Comparison of ENCODE assay signal across 2 cellular contexts in the genomic region with DNA sequence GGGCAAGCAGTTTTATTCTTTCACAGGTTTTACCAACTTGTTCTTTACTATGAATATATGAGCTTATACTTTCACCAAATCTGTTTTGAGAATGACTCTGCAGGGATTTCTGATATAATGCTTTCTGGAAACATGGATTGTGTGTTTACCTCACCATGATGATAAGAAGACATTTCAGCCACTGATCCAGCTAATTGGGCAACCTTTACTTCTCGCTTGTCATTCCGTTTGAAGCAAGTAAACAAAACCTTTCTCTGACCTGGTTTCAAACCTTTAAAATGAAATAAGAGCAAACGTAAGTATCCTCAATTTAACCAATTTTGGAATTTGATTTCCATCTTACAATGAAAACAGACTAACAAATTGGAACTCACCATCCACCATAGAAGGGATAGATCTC.
TF ChIP-seq lines count a peak whose summit lies in the region.

No MANE protein-coding gene starts in this region.

TF ChIP-seq in liver, 16 proteins besides CTCF, POLR2A, EP300 and RAD21:
- TF ChIP-seq SP1 (IDR thresholded peaks at IDR 0.05) (peak; percentile 20), TAF1 (conservative IDR thresholded peaks at IDR 0.05) (no peak), HNF4A (conservative IDR thresholded peaks at IDR 0.05) (peak in 1 of 2 donors; percentile 34), HNF4G (IDR thresholded peaks at IDR 0.05) (no peak), ZBTB33 (IDR thresholded peaks at IDR 0.05) (no peak), FOXA1 (IDR thresholded peaks at IDR 0.05) (no peak), GABPA (IDR thresholded peaks at IDR 0.05 in 1 of 2, conservative IDR thresholded peaks at IDR 0.05 in 1 of 2) (no peak), EGR1 (IDR thresholded peaks at IDR 0.05; ENCODE audit: low read depth in 2 of 2) (peak in 1 of 2 donors; percentile 13), RXRA (IDR thresholded peaks at IDR 0.05) (peak; percentile 53 to 79), NR2F2 (IDR thresholded peaks at IDR 0.05) (no peak), FOXA2 (IDR thresholded peaks at IDR 0.05) (peak; percentile 34), YY1 (IDR thresholded peaks at IDR 0.05) (peak; percentile 51), JUND (IDR thresholded peaks at IDR 0.05) (no peak)
- TF ChIP-seq, protein P1, sequence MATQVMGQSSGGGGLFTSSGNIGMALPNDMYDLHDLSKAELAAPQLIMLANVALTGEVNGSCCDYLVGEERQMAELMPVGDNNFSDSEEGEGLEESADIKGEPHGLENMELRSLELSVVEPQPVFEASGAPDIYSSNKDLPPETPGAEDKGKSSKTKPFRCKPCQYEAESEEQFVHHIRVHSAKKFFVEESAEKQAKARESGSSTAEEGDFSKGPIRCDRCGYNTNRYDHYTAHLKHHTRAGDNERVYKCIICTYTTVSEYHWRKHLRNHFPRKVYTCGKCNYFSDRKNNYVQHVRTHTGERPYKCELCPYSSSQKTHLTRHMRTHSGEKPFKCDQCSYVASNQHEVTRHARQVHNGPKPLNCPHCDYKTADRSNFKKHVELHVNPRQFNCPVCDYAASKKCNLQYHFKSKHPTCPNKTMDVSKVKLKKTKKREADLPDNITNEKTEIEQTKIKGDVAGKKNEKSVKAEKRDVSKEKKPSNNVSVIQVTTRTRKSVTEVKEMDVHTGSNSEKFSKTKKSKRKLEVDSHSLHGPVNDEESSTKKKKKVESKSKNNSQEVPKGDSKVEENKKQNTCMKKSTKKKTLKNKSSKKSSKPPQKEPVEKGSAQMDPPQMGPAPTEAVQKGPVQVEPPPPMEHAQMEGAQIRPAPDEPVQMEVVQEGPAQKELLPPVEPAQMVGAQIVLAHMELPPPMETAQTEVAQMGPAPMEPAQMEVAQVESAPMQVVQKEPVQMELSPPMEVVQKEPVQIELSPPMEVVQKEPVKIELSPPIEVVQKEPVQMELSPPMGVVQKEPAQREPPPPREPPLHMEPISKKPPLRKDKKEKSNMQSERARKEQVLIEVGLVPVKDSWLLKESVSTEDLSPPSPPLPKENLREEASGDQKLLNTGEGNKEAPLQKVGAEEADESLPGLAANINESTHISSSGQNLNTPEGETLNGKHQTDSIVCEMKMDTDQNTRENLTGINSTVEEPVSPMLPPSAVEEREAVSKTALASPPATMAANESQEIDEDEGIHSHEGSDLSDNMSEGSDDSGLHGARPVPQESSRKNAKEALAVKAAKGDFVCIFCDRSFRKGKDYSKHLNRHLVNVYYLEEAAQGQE (IDR thresholded peaks at IDR 0.05): no peak
- TF ChIP-seq, protein P2, sequence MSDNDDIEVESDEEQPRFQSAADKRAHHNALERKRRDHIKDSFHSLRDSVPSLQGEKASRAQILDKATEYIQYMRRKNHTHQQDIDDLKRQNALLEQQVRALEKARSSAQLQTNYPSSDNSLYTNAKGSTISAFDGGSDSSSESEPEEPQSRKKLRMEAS (IDR thresholded peaks at IDR 0.05): no peak
- TF ChIP-seq, protein P3, sequence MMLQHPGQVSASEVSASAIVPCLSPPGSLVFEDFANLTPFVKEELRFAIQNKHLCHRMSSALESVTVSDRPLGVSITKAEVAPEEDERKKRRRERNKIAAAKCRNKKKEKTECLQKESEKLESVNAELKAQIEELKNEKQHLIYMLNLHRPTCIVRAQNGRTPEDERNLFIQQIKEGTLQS (IDR thresholded peaks at IDR 0.05): no peak

TF ChIP-seq in HepG2, 621 proteins besides CTCF, POLR2A, EP300 and RAD21:
- TF ChIP-seq TRIM22 (IDR thresholded peaks at IDR 0.05) (no peak), NR2F6 (IDR thresholded peaks at IDR 0.05) (no peak), NR2F6 (CRISPR knock-in tag; IDR thresholded peaks at IDR 0.05) (no peak), SNAPC4 (CRISPR knock-in tag; IDR thresholded peaks at IDR 0.05) (no peak), REPIN1 (CRISPR knock-in tag; IDR thresholded peaks at IDR 0.05; ENCODE audit: borderline replicate concordance, low read depth) (no peak), ATAD3A (CRISPR knock-in tag; IDR thresholded peaks at IDR 0.05) (no peak), ZSCAN25 (CRISPR knock-in tag; IDR thresholded peaks at IDR 0.05) (no peak), ZGPAT (CRISPR knock-in tag; IDR thresholded peaks at IDR 0.05) (no peak), MYNN (CRISPR knock-in tag; IDR thresholded peaks at IDR 0.05; ENCODE audit: low read depth) (no peak), ZNF224 (CRISPR knock-in tag; IDR thresholded peaks at IDR 0.05) (no peak), ZNF564 (CRISPR knock-in tag; IDR thresholded peaks at IDR 0.05) (no peak), TGIF2 (CRISPR knock-in tag; IDR thresholded peaks at IDR 0.05) (no peak), HNRNPH1 (optimal IDR thresholded peaks at IDR 0.05; ENCODE audit: low read depth, low read length) (no peak), REXO4 (CRISPR knock-in tag; IDR thresholded peaks at IDR 0.05; ENCODE audit: borderline replicate concordance) (no peak), MIER2 (CRISPR knock-in tag; IDR thresholded peaks at IDR 0.05) (no peak)
- TF ChIP-seq, protein P4, sequence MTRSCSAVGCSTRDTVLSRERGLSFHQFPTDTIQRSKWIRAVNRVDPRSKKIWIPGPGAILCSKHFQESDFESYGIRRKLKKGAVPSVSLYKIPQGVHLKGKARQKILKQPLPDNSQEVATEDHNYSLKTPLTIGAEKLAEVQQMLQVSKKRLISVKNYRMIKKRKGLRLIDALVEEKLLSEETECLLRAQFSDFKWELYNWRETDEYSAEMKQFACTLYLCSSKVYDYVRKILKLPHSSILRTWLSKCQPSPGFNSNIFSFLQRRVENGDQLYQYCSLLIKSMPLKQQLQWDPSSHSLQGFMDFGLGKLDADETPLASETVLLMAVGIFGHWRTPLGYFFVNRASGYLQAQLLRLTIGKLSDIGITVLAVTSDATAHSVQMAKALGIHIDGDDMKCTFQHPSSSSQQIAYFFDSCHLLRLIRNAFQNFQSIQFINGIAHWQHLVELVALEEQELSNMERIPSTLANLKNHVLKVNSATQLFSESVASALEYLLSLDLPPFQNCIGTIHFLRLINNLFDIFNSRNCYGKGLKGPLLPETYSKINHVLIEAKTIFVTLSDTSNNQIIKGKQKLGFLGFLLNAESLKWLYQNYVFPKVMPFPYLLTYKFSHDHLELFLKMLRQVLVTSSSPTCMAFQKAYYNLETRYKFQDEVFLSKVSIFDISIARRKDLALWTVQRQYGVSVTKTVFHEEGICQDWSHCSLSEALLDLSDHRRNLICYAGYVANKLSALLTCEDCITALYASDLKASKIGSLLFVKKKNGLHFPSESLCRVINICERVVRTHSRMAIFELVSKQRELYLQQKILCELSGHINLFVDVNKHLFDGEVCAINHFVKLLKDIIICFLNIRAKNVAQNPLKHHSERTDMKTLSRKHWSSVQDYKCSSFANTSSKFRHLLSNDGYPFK (CRISPR knock-in tag; IDR thresholded peaks at IDR 0.05; ENCODE audit: borderline replicate concordance): no peak
